ENCODE assay signal across 8 cellular contexts in genomic region chr1:244863491-244864252, GRCh38. TPM values are rescaled to one million over a fixed set of nuclear protein-coding genes. Genes with fewer than 3 reads are reported as not detected.
DNase-seq lines count a peak whose midpoint lies in the region; ATAC-seq and TF ChIP-seq lines count a peak whose summit lies in the region.

No MANE protein-coding gene starts in this region.

- H3K4me3 Mint-ChIP-seq in activated naive CD8-positive, alpha-beta T cell: peak overlapping the region; percentile 95

- H3K27ac ChIP-seq in IMR-90 (ENCODE audit: insufficient read depth, low read length) (peak overlapping the region; percentile 96), iPS-18a (ENCODE audit: low read length) (peak overlapping the region; percentile 93)

- H3K9me3 Mint-ChIP-seq in activated naive CD8-positive, alpha-beta T cell (ENCODE audit: low read depth): no peaks in the 10 kb centered on the region

- TSS peak; percentile 93 for BruUV-seq in IMR-90 (replicated peaks; lab: Mats Ljungman, UMichigan)

- H3K9me1 ChIP-seq in IMR-90 (ENCODE audit: insufficient read depth, low read length): no peaks in the 10 kb centered on the region

- H3K9me3 ChIP-seq in IMR-90 (ENCODE audit: control insufficient read depth, insufficient read depth, low read length): no peaks in the 10 kb centered on the region
- H3K9me3 ChIP-seq in iPS-18a (ENCODE audit: control insufficient read depth, low read depth, low read length): no peaks in the 10 kb centered on the region

- intact Hi-C loops in IMR-90 (cut with micrococcal nuclease): loop anchor here (1.0 to 2.0 kb wide), 5 partner anchors 27 to 106 kb away; a partner anchor contains a TSS

- H2AK9ac ChIP-seq in IMR-90 (replicated peaks; ENCODE audit: low read depth, low read length, poor library complexity): peak overlapping the region; percentile 99

- H3K27me3 ChIP-seq in IMR-90 (ENCODE audit: control insufficient read depth, insufficient read depth, low read length): no peaks in the 10 kb centered on the region
- no peaks in the 10 kb centered on the region for H3K27me3 ChIP-seq in iPS-18a (ENCODE audit: control insufficient read depth, insufficient read depth, low read length)

- H2AK5ac ChIP-seq in IMR-90 (ENCODE audit: low read depth, low read length): peak overlapping the region; percentile 65

- H3K23ac ChIP-seq in IMR-90 (ENCODE audit: low read depth, low read length): peak overlapping the region; percentile 97

- peaks cover 9% of the 10 kb centered on the region for H3K4me1 ChIP-seq in IMR-90 (ENCODE audit: control insufficient read depth, insufficient read depth, low read length)
- H3K4me1 ChIP-seq in iPS-18a (ENCODE audit: control insufficient read depth, low read depth, low read length): peaks cover 11% of the 10 kb centered on the region

- POLR2A ChIA-PET in IMR-90 (lab: Charles Lee; ENCODE audit: unreplicated experiment): no interaction called here

- no peaks in the 10 kb centered on the region for H3K27me3 Mint-ChIP-seq in activated naive CD8-positive, alpha-beta T cell

- H2BK120ac ChIP-seq in IMR-90 (ENCODE audit: low read depth, low read length): peak overlapping the region; percentile 73

- H3K36me3 ChIP-seq in IMR-90 (ENCODE audit: control insufficient read depth, insufficient read depth, low read length) (peaks cover 25% of the 10 kb centered on the region), iPS-18a (ENCODE audit: control insufficient read depth, low read depth, low read length) (peaks cover 40% of the 10 kb centered on the region)

- peak overlapping the region; percentile 97 for H3K4ac ChIP-seq in IMR-90 (ENCODE audit: low read depth, low read length)

- no peak overlapping the region for H2BK15ac ChIP-seq in IMR-90 (ENCODE audit: low read depth, low read length)

- H3K56ac ChIP-seq in IMR-90 (ENCODE audit: extremely low read depth, insufficient read depth, low read length): peak overlapping the region; percentile 77

- in situ Hi-C loops in IMR-90 (cut with MboI; ENCODE audit: low sequenced_read_pairs): no loop called here

- no peak overlapping the region for H3K4me2 ChIP-seq in IMR-90 (ENCODE audit: low read depth, low read length)

- peak overlapping the region; percentile 14 for H4K5ac ChIP-seq in IMR-90 (ENCODE audit: low read depth, low read length)

- H3K4me1 Mint-ChIP-seq in activated naive CD8-positive, alpha-beta T cell (ENCODE audit: low read depth): peaks cover 47% of the 10 kb centered on the region

- WGBS in IMR-90 (ENCODE audit: extremely low coverage in 2 of 2, insufficient read length in 1 of 2), 2 experiments: 0% methylated on average over 44 of the region's 92 CpGs; no CpG with 5 or more reads in 1 of the 2 experiments

- dilution Hi-C loops in IMR-90 (cut with HindIII; ENCODE audit: low sequenced_read_pairs, unreplicated experiment): no loop called here

- TF ChIP-seq POLR2A in IMR-90 (IDR thresholded peaks at IDR 0.05; ENCODE audit: low read depth, low read length): peak; percentile 72

- H4K91ac ChIP-seq in IMR-90 (ENCODE audit: insufficient read depth, low read depth, low read length): peak overlapping the region; percentile 87

- peaks cover 3 to 11% of the 10 kb centered on the region in 2 experiments; a peak in 2 of 4 replicates for H3K79me1 ChIP-seq in IMR-90 (ENCODE audit: low read depth in 1 of 2, low read length in 2 of 2)

- peak overlapping the region; percentile 38 for H3K18ac ChIP-seq in IMR-90 (ENCODE audit: low read depth, low read length)

- H3K9ac ChIP-seq in IMR-90 (ENCODE audit: low read depth, low read length) (peak overlapping the region; percentile 98), iPS-18a (ENCODE audit: low read length) (peak overlapping the region; percentile 90)

- ATAC-seq in GM21423 (IDR thresholded peaks at IDR 0.05; ENCODE audit: unreplicated experiment) (peak; percentile 4), IMR-90 (ENCODE audit: low read depth) (peak; percentile 7)

- no peak for TF ChIP-seq CTCF in IMR-90 (conservative IDR thresholded peaks at IDR 0.05; ENCODE audit: low read depth, low read length)

- H4K8ac ChIP-seq in IMR-90 (ENCODE audit: low read depth in 2 of 2, low read length in 2 of 2): peak overlapping the region; percentile 77 to 85; a peak in 3 of 4 replicates

- H4K20me1 ChIP-seq in IMR-90 (ENCODE audit: insufficient read depth, low read length): peaks cover 48% of the 10 kb centered on the region

- DNase-seq in AG20443 (ENCODE audit: low spot score) (peak; percentile 17), IMR-90 (no peak), DMS79 (lab: John Stamatoyannopoulos, UW) (no peak), medulla oblongata (ENCODE audit: extremely low spot score) (no peak)
- DNase-seq in stimulated activated CD4-positive, alpha-beta T cell treated with anti-CD3 and anti-CD28 coated beads, Interleukin-15, amount 100 ng/mL, for 24 hours: peak; percentile 38

- no peak for TF ChIP-seq RAD21 in IMR-90 (IDR thresholded peaks at IDR 0.05; ENCODE audit: low read length)

- peak overlapping the region; percentile 93 for H3K27ac Mint-ChIP-seq in activated naive CD8-positive, alpha-beta T cell

- H2AFZ ChIP-seq in IMR-90 (replicated peaks; ENCODE audit: low read length, poor library complexity): peak overlapping the region; percentile 92

- CTCF ChIA-PET in IMR-90 (lab: Yijun Ruan, JAX): interaction anchor here (0.6 to 2.0 kb wide), 2 partner anchors 15 to 179 kb away, joined by 3 to 8 read pairs; no protein-coding TSS in a partner anchor

- H3K36me3 Mint-ChIP-seq in activated naive CD8-positive, alpha-beta T cell: peaks cover 20% of the 10 kb centered on the region

- H3K4me3 ChIP-seq in IMR-90 (ENCODE audit: insufficient read depth, low read depth, low read length) (peak overlapping the region; percentile 74), iPS-18a (ENCODE audit: low read length) (peak overlapping the region; percentile 69)

- peak overlapping the region; percentile 95 for H3K14ac ChIP-seq in IMR-90 (replicated peaks; ENCODE audit: low read depth, low read length)

- peak overlapping the region; percentile 92 for H2BK5ac ChIP-seq in IMR-90 (ENCODE audit: low read depth, low read length, poor library complexity, severe bottlenecking)

- H2BK20ac ChIP-seq in IMR-90 (ENCODE audit: low read depth, low read length): no peak overlapping the region

TF ChIP-seq in IMR-90, 13 proteins besides CTCF, POLR2A, EP300 and RAD21:
- TF ChIP-seq MXI1 (IDR thresholded peaks at IDR 0.05; ENCODE audit: borderline replicate concordance, low read depth, low read length): no peak
- no peak for TF ChIP-seq RFX5 (IDR thresholded peaks at IDR 0.05; ENCODE audit: low read depth, low read length)
- TF ChIP-seq MAFK (IDR thresholded peaks at IDR 0.05; ENCODE audit: low read depth, low read length): no peak
- no peak for TF ChIP-seq NFE2L2 (IDR thresholded peaks at IDR 0.05; ENCODE audit: low read depth, low read length)
- TF ChIP-seq FOS (IDR thresholded peaks at IDR 0.05; ENCODE audit: low read depth, low read length): no peak
- no peak for TF ChIP-seq RCOR1 (IDR thresholded peaks at IDR 0.05; ENCODE audit: insufficient replicate concordance, low read length)
- TF ChIP-seq CHD1 (IDR thresholded peaks at IDR 0.05; ENCODE audit: low read depth, low read length): no peak
- TF ChIP-seq CEBPB (IDR thresholded peaks at IDR 0.05; ENCODE audit: low read depth, low read length): no peak
- no peak for TF ChIP-seq SMC3 (IDR thresholded peaks at IDR 0.05; ENCODE audit: low read depth, low read length)
- no peak for TF ChIP-seq BHLHE40 (IDR thresholded peaks at IDR 0.05; ENCODE audit: low read depth, low read length)
- no peak; the same call in 1 of the 2 replicates for TF ChIP-seq MAZ (IDR thresholded peaks at IDR 0.05; ENCODE audit: borderline replicate concordance, low read depth, low read length)
- TF ChIP-seq ELK1 (IDR thresholded peaks at IDR 0.05; ENCODE audit: borderline replicate concordance, low read depth, low read length): no peak
- TF ChIP-seq USF2 (IDR thresholded peaks at IDR 0.05; ENCODE audit: low read depth, low read length): no peak
TF ChIP-seq in IMR-90: peak in this region for 0.

RNA-seq across cellular contexts. Expression of gene HNRNPU, which starts 0.7 kb away (rescaled TPM):
- 151 and 343 TPM in 2 replicates for total RNA-seq in IMR-90 (2012; rRNA removed)
- 144 and 169 TPM in 2 replicates for polyA plus RNA-seq in IMR-90 (2012; rRNA removed)
- polyA plus RNA-seq in IMR-90 (2012; cell fraction: cytosol; rRNA removed): 41.1 and 87.3 TPM in 2 replicates
- polyA plus RNA-seq in IMR-90 (2012; cell fraction: nucleus; rRNA removed; ENCODE audit: low replicate concordance): 31.2 and 90.2 TPM in 2 replicates

RNA-seq across cellular contexts. Expression of gene COX20, which starts 28.2 kb away (rescaled TPM):
- total RNA-seq in IMR-90 (2012; rRNA removed): 13.3 and 26.9 TPM in 2 replicates
- 27.0 and 27.5 TPM in 2 replicates for polyA plus RNA-seq in IMR-90 (2012; rRNA removed)
- polyA plus RNA-seq in IMR-90 (2012; cell fraction: cytosol; rRNA removed): 4.6 and 8.8 TPM in 2 replicates
- polyA plus RNA-seq in IMR-90 (2012; cell fraction: nucleus; rRNA removed; ENCODE audit: low replicate concordance): 1.7 and 15.7 TPM in 2 replicates

Comparison
In these comparisons a context has a peak if more than half of its experiments do, and no peak if none do; other contexts are left out.
1. DNase-seq: peak in AG20443 (single experiment) and stimulated activated CD4-positive, alpha-beta T cell treated with anti-CD3 and anti-CD28 coated beads, Interleukin-15, amount 100 ng/mL, for 24 hours (single experiment); none in IMR-90 (single experiment), DMS79 (single experiment) and medulla oblongata (single experiment).